ENCODE assay signal across 8 cellular contexts in genomic region chr15:77002954-77003912, GRCh38. TPM values are rescaled to one million over a fixed set of nuclear protein-coding genes. Genes with fewer than 3 reads are reported as not detected.
A peak's percentile ranks its signal among the peaks of the same experiment; 100 is the strongest.
DNase-seq lines count a peak whose midpoint lies in the region; ATAC-seq and TF ChIP-seq lines count a peak whose summit lies in the region.

No MANE protein-coding gene starts in this region.

- peak; percentile 94 for DNase-seq in AML-193 (lab: John Stamatoyannopoulos, UW)
- DNase-seq in MV-4-11 (lab: John Stamatoyannopoulos, UW): peak; percentile 95
- peak; percentile 67 for DNase-seq in activated T-helper 2 cell treated with anti-CD3 and anti-CD28 coated beads, Interferon-gamma antibody, Interleukin-2, Interleukin-4, amounts not matched to agents 10 μg/mL and 5 μg/mL and 100 μg/mL, durations not matched to agents 14 hours and 24 hours and 36 hours (ENCODE audit: low spot score)
- DNase-seq in neural crest cell (ENCODE audit: low read depth, low spot score): no peak
- DNase-seq in EL: no peak
- no peak for DNase-seq in NCI-H2171 treated with DMSO at 0.1 percent for 48 hours (lab: John Stamatoyannopoulos, UW)
- no peak for DNase-seq in NCI-H2227 (lab: John Stamatoyannopoulos, UW; ENCODE audit: unreplicated experiment)

- H3K36me3 Mint-ChIP-seq in activated T-helper 2 cell treated with anti-CD3 and anti-CD28 coated beads, Interferon-gamma antibody, Interleukin-2, Interleukin-4, amounts not matched to agents 10 μg/mL and 5 μg/mL and 100 μg/mL, durations not matched to agents 14 hours and 24 hours and 36 hours (ENCODE audit: low read depth): peaks cover 80% of the 10 kb centered on the region
- no peaks in the 10 kb centered on the region for H3K36me3 Mint-ChIP-seq in neural crest cell (ENCODE audit: low read depth)

- peak overlapping the region; percentile 66 for H3K4me3 Mint-ChIP-seq in activated T-helper 2 cell treated with anti-CD3 and anti-CD28 coated beads, Interferon-gamma antibody, Interleukin-2, Interleukin-4, amounts not matched to agents 10 μg/mL and 5 μg/mL and 100 μg/mL, durations not matched to agents 14 hours and 24 hours and 36 hours (ENCODE audit: low read depth)
- no peak overlapping the region for H3K4me3 Mint-ChIP-seq in neural crest cell

- ATAC-seq in GM21447 (IDR thresholded peaks at IDR 0.05; ENCODE audit: unreplicated experiment): peak; percentile 82

- peaks cover 66% of the 10 kb centered on the region for H3K4me1 Mint-ChIP-seq in activated T-helper 2 cell treated with anti-CD3 and anti-CD28 coated beads, Interferon-gamma antibody, Interleukin-2, Interleukin-4, amounts not matched to agents 10 μg/mL and 5 μg/mL and 100 μg/mL, durations not matched to agents 14 hours and 24 hours and 36 hours (ENCODE audit: low read depth)
- H3K4me1 Mint-ChIP-seq in neural crest cell: no peaks in the 10 kb centered on the region

- intact Hi-C loops in activated T-helper 2 cell treated with anti-CD3 and anti-CD28 coated beads, Interferon-gamma antibody, Interleukin-2, Interleukin-4, amounts not matched to agents 10 μg/mL and 5 μg/mL and 100 μg/mL, durations not matched to agents 14 hours and 24 hours and 36 hours (cut with micrococcal nuclease): loop anchor here (1.0 to 2.0 kb wide), 5 partner anchors 8 to 30 kb away; partner anchors contain the start of gene PSTPIP1

- peak overlapping the region; percentile 92 for H3K27ac Mint-ChIP-seq in activated T-helper 2 cell treated with anti-CD3 and anti-CD28 coated beads, Interferon-gamma antibody, Interleukin-2, Interleukin-4, amounts not matched to agents 10 μg/mL and 5 μg/mL and 100 μg/mL, durations not matched to agents 14 hours and 24 hours and 36 hours
- H3K27ac Mint-ChIP-seq in neural crest cell (ENCODE audit: unreplicated experiment): peak overlapping the region; percentile 83

- H3K9me3 Mint-ChIP-seq in activated T-helper 2 cell treated with anti-CD3 and anti-CD28 coated beads, Interferon-gamma antibody, Interleukin-2, Interleukin-4, amounts not matched to agents 10 μg/mL and 5 μg/mL and 100 μg/mL, durations not matched to agents 14 hours and 24 hours and 36 hours: no peaks in the 10 kb centered on the region
- no peaks in the 10 kb centered on the region for H3K9me3 Mint-ChIP-seq in neural crest cell

- no peak for TF ChIP-seq CTCF in neural crest cell (conservative IDR thresholded peaks at IDR 0.05)

- H3K27me3 Mint-ChIP-seq in activated T-helper 2 cell treated with anti-CD3 and anti-CD28 coated beads, Interferon-gamma antibody, Interleukin-2, Interleukin-4, amounts not matched to agents 10 μg/mL and 5 μg/mL and 100 μg/mL, durations not matched to agents 14 hours and 24 hours and 36 hours (ENCODE audit: low read depth): no peaks in the 10 kb centered on the region
- no peaks in the 10 kb centered on the region for H3K27me3 Mint-ChIP-seq in neural crest cell (ENCODE audit: low read depth)

RNA-seq across cellular contexts. Expression of gene PSTPIP1, which starts 8.3 kb away (rescaled TPM):
- total RNA-seq in activated T-helper 2 cell treated with anti-CD3 and anti-CD28 coated beads, Interferon-gamma antibody, Interleukin-2, Interleukin-4, amounts not matched to agents 10 μg/mL and 5 μg/mL and 100 μg/mL, durations not matched to agents 14 hours and 24 hours and 36 hours: 167 and 169 TPM in 2 replicates
- total RNA-seq in neural crest cell: 0.84 and 1.5 TPM in 2 replicates

Comparison
In these comparisons a context has a peak if more than half of its experiments do, and no peak if none do; other contexts are left out.
1. DNase-seq: peak in AML-193 (2 of 2), MV-4-11 (single experiment) and activated T-helper 2 cell treated with anti-CD3 and anti-CD28 coated beads, Interferon-gamma antibody, Interleukin-2, Interleukin-4, amounts not matched to agents 10 μg/mL and 5 μg/mL and 100 μg/mL, durations not matched to agents 14 hours and 24 hours and 36 hours (single experiment); none in neural crest cell (single experiment), EL (single experiment), NCI-H2171 treated with DMSO at 0.1 percent for 48 hours (single experiment) and NCI-H2227 (single experiment).
2. RNA of gene PSTPIP1, which starts 8.3 kb away (total RNA-seq): 167 to 169 TPM in activated T-helper 2 cell treated with anti-CD3 and anti-CD28 coated beads, Interferon-gamma antibody, Interleukin-2, Interleukin-4, amounts not matched to agents 10 μg/mL and 5 μg/mL and 100 μg/mL, durations not matched to agents 14 hours and 24 hours and 36 hours; 0.84 to 1.5 TPM in neural crest cell; every median in the first group is over 10 times any median in the second.